ENCODE assay signal across 2 cellular contexts in the genomic region with DNA sequence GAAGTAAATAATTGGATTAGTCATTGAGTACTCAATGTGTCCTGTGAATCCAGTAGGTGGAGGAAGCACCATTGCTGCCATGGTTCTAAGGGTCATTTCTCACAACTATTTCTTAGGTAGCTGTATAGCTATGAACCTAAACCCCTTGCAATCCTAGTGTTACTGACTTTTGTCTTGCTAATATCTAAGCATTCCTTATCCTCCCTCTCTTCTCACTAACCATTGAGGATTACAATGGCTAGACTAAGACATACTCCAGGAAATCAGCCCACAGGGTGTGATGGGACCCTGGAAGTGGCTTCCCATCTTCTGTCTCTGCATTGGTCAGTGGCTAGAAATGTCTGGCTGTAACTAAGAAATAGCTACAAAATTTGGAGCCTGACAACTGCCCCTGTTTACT.
TF ChIP-seq lines count a peak whose summit lies in the region.

No MANE protein-coding gene starts in this region.

TF ChIP-seq in GM23338, 12 proteins besides CTCF, POLR2A, EP300 and RAD21:
- TF ChIP-seq ZNF331 (CRISPR knock-in tag; IDR thresholded peaks at IDR 0.05; ENCODE audit: low read depth) (no peak), CREB1 (CRISPR knock-in tag; IDR thresholded peaks at IDR 0.05; ENCODE audit: low read depth) (no peak)
- TF ChIP-seq, protein P1, sequence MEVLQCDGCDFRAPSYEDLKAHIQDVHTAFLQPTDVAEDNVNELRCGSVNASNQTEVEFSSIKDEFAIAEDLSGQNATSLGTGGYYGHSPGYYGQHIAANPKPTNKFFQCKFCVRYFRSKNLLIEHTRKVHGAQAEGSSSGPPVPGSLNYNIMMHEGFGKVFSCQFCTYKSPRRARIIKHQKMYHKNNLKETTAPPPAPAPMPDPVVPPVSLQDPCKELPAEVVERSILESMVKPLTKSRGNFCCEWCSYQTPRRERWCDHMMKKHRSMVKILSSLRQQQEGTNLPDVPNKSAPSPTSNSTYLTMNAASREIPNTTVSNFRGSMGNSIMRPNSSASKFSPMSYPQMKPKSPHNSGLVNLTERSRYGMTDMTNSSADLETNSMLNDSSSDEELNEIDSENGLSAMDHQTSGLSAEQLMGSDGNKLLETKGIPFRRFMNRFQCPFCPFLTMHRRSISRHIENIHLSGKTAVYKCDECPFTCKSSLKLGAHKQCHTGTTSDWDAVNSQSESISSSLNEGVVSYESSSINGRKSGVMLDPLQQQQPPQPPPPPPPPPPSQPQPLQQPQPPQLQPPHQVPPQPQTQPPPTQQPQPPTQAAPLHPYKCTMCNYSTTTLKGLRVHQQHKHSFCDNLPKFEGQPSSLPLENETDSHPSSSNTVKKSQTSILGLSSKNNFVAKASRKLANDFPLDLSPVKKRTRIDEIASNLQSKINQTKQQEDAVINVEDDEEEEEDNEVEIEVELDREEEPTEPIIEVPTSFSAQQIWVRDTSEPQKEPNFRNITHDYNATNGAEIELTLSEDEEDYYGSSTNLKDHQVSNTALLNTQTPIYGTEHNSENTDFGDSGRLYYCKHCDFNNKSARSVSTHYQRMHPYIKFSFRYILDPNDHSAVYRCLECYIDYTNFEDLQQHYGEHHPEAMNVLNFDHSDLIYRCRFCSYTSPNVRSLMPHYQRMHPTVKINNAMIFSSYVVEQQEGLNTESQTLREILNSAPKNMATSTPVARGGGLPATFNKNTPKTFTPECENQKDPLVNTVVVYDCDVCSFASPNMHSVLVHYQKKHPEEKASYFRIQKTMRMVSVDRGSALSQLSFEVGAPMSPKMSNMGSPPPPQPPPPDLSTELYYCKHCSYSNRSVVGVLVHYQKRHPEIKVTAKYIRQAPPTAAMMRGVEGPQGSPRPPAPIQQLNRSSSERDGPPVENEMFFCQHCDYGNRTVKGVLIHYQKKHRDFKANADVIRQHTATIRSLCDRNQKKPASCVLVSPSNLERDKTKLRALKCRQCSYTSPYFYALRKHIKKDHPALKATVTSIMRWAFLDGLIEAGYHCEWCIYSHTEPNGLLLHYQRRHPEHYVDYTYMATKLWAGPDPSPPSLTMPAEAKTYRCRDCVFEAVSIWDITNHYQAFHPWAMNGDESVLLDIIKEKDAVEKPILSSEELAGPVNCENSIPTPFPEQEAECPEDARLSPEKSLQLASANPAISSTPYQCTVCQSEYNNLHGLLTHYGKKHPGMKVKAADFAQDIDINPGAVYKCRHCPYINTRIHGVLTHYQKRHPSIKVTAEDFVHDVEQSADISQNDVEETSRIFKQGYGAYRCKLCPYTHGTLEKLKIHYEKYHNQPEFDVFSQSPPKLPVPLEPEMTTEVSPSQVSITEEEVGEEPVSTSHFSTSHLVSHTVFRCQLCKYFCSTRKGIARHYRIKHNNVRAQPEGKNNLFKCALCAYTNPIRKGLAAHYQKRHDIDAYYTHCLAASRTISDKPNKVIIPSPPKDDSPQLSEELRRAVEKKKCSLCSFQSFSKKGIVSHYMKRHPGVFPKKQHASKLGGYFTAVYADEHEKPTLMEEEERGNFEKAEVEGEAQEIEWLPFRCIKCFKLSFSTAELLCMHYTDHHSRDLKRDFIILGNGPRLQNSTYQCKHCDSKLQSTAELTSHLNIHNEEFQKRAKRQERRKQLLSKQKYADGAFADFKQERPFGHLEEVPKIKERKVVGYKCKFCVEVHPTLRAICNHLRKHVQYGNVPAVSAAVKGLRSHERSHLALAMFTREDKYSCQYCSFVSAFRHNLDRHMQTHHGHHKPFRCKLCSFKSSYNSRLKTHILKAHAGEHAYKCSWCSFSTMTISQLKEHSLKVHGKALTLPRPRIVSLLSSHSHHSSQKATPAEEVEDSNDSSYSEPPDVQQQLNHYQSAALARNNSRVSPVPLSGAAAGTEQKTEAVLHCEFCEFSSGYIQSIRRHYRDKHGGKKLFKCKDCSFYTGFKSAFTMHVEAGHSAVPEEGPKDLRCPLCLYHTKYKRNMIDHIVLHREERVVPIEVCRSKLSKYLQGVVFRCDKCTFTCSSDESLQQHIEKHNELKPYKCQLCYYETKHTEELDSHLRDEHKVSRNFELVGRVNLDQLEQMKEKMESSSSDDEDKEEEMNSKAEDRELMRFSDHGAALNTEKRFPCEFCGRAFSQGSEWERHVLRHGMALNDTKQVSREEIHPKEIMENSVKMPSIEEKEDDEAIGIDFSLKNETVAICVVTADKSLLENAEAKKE (CRISPR knock-in tag; IDR thresholded peaks at IDR 0.05) = no peak
- TF ChIP-seq, protein P2, sequence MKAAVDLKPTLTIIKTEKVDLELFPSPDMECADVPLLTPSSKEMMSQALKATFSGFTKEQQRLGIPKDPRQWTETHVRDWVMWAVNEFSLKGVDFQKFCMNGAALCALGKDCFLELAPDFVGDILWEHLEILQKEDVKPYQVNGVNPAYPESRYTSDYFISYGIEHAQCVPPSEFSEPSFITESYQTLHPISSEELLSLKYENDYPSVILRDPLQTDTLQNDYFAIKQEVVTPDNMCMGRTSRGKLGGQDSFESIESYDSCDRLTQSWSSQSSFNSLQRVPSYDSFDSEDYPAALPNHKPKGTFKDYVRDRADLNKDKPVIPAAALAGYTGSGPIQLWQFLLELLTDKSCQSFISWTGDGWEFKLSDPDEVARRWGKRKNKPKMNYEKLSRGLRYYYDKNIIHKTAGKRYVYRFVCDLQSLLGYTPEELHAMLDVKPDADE (IDR thresholded peaks at IDR 0.05) = no peak
- TF ChIP-seq, protein P3, sequence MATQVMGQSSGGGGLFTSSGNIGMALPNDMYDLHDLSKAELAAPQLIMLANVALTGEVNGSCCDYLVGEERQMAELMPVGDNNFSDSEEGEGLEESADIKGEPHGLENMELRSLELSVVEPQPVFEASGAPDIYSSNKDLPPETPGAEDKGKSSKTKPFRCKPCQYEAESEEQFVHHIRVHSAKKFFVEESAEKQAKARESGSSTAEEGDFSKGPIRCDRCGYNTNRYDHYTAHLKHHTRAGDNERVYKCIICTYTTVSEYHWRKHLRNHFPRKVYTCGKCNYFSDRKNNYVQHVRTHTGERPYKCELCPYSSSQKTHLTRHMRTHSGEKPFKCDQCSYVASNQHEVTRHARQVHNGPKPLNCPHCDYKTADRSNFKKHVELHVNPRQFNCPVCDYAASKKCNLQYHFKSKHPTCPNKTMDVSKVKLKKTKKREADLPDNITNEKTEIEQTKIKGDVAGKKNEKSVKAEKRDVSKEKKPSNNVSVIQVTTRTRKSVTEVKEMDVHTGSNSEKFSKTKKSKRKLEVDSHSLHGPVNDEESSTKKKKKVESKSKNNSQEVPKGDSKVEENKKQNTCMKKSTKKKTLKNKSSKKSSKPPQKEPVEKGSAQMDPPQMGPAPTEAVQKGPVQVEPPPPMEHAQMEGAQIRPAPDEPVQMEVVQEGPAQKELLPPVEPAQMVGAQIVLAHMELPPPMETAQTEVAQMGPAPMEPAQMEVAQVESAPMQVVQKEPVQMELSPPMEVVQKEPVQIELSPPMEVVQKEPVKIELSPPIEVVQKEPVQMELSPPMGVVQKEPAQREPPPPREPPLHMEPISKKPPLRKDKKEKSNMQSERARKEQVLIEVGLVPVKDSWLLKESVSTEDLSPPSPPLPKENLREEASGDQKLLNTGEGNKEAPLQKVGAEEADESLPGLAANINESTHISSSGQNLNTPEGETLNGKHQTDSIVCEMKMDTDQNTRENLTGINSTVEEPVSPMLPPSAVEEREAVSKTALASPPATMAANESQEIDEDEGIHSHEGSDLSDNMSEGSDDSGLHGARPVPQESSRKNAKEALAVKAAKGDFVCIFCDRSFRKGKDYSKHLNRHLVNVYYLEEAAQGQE (IDR thresholded peaks at IDR 0.05; ENCODE audit: unreplicated experiment) = no peak

TF ChIP-seq in H1, 55 proteins besides CTCF, POLR2A, EP300 and RAD21:
- TF ChIP-seq POU5F1 (IDR thresholded peaks at IDR 0.05; ENCODE audit: low read depth, low read length) (0 out of 2 replicates have a peak, but pooled peaks have one; percentile 28), JUND (IDR thresholded peaks at IDR 0.05; ENCODE audit: low read length) (no peak)
TF ChIP-seq in H1: peak in this region for 1.
